In genomic region chr3:46468758-46469600, GRCh38 we compare ENCODE assay signal across 22 cellular contexts. TPM values are rescaled to one million over a fixed set of nuclear protein-coding genes. Genes with fewer than 3 reads are reported as not detected.
"Had no signal": no experiment of that assay in that cellular context is flagged by ENCODE, and none has a peak within 500 bp of the region (broad histone marks: within the 10 kb centered on the region; RNA-seq: fewer than 3 reads in every experiment).

No MANE protein-coding gene starts in this region.

- H3K36me3 ChIP-seq: left lung, tibial nerve, uterus had no signal

- H3K4me1 ChIP-seq: uterus had no signal

- H3K9me3 ChIP-seq: left lung, tibial nerve, uterus had no signal

- H3K4me1 Mint-ChIP-seq: brain, memory B cell had no signal

- H3K4me3 ChIP-seq: hepatocyte, left lung, SK-N-MC, tibial nerve, uterus had no signal

- H3K27ac ChIP-seq: hepatocyte, SK-N-MC, tibial nerve, uterus had no signal

- DNase-seq: activated CD4-positive, alpha-beta T cell treated with anti-CD3 and anti-CD28 coated beads, Interleukin-2, amount 50 U/mL, for 1 hour; activated CD4-positive, CD25-positive, alpha-beta regulatory T cell; activated gamma-delta T cell treated with Interleukin-2 at 50 U/mL for 16 hours; activated T-cell treated with anti-CD3 and anti-CD28 coated beads, Interleukin-2, amount 50 U/mL, for 48 hours; cerebellar nuclear complex; left lung; nephron progenitor cell; stimulated activated CD4-positive, alpha-beta T cell treated with anti-CD3 and anti-CD28 coated beads, Interleukin-2, amount 100 ng/mL, for 48 hours; stimulated activated naive CD4-positive, alpha-beta T cell; uterus had no signal

- H3K27ac Mint-ChIP-seq: activated naive CD8-positive, alpha-beta T cell; brain; memory B cell; nephron progenitor cell had no signal

- H3K27me3 ChIP-seq: uterus had no signal

- H3K36me3 Mint-ChIP-seq: brain, memory B cell had no signal

- H3K9me3 Mint-ChIP-seq: memory B cell had no signal

- H3K4me3 Mint-ChIP-seq: activated naive CD8-positive, alpha-beta T cell; brain; memory B cell; nephron progenitor cell had no signal

RNA-seq across cellular contexts. Expression of gene LTF, which starts 4.3 kb away (rescaled TPM):
- total RNA-seq: pulmonary artery endothelial cell had no signal
- polyA plus RNA-seq: hepatocyte, keratinocyte had no signal

RNA-seq across cellular contexts. Expression of gene RTP3, which starts 28.8 kb away (rescaled TPM):
- total RNA-seq: dermis microvascular lymphatic vessel endothelial cell, left lung, omental fat pad, pulmonary artery endothelial cell, subcutaneous adipose tissue, tibial nerve, uterus had no signal
- polyA plus RNA-seq: esophagus, keratinocyte had no signal
